In the genomic region with DNA sequence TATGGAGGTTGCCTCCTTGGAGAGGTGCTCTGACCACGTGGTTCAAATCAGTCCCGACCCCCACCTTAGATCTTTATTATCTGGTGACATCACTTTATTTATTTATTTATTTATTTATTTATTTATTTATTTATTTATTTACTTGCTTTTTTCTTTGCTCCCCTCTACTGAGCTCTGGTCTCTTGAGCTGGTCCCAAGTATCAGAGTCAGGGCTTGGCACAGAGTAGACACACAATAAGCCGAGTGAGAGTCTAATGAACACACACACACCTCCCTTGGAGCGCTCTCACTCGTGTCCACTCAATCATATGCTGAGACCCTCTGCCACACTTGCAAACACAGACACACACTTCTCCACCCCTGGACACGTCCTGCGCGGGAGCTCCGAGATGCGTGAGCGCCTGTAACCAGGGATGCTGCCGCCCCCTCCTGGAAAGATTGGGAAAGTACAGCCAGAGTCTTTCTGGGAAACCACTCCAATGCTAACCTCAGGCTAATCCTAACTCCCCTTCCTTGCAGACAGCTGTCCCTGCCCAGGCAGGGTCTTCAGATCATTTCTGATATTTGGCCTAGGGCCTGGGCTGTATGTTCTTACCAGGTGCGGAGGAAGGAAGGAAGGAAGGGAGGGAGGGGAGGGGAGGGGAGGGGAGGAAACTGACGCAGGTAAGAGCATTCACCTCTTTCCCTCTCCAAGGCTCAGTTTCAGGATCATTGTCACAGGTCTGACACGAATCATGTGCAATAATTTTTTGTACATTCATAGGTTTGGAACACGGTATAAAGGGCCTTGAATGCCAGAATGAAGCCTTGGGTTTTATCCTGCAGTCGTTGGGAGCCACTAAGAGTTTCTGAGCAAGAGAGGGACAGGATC, we compare ENCODE assay signal across 8 cellular contexts.
A peak's percentile ranks its signal among the peaks of the same experiment; 100 is the strongest.
DNase-seq lines count a peak whose midpoint lies in the region; ATAC-seq and TF ChIP-seq lines count a peak whose summit lies in the region.

No MANE protein-coding gene starts in this region.

- WGBS in suprapubic skin: 15% methylated on average over 17 of the region's 17 CpGs

- H3K9me3 ChIP-seq in HUES48 (ENCODE audit: control insufficient read depth, insufficient read depth, low read length) (no peaks in the 10 kb centered on the region), Peyer's patch (no peaks in the 10 kb centered on the region), suprapubic skin (no peaks in the 10 kb centered on the region)

- H3K4me3 Mint-ChIP-seq in Calu3 (ENCODE audit: low read depth, unreplicated experiment): no peak overlapping the region
- H3K4me3 Mint-ChIP-seq in activated T-helper 17 cell treated with anti-CD3 and anti-CD28 coated beads, Interleukin-2, amount 50 U/mL, for 72 hours: peak overlapping the region; percentile 10

- peak; percentile 70 for TF ChIP-seq CTCF in Calu3 (IDR thresholded peaks at IDR 0.05; ENCODE audit: unreplicated experiment)
- TF ChIP-seq CTCF in Peyer's patch (IDR thresholded peaks at IDR 0.05): peak; percentile 58 to 89 (median 82)
- peak; percentile 96 for TF ChIP-seq CTCF in fibroblast of villous mesenchyme (IDR thresholded peaks at IDR 0.05; ENCODE audit: insufficient read depth, low read depth, low read length)
- peak; percentile 68 to 88 for TF ChIP-seq CTCF in suprapubic skin (IDR thresholded peaks at IDR 0.05)

- H3K4me3 ChIP-seq in HUES48 (ENCODE audit: low read depth, low read length): peak overlapping the region; percentile 44; the same call in 1 of the 2 replicates
- H3K4me3 ChIP-seq in Peyer's patch: no peak overlapping the region
- no peak overlapping the region for H3K4me3 ChIP-seq in fibroblast of villous mesenchyme (ENCODE audit: low read depth, low read length)
- H3K4me3 ChIP-seq in suprapubic skin: no peak overlapping the region

- H3K36me3 ChIP-seq in HUES48 (ENCODE audit: control insufficient read depth, insufficient read depth, low read length) (no peaks in the 10 kb centered on the region), Peyer's patch (no peaks in the 10 kb centered on the region), suprapubic skin (no peaks in the 10 kb centered on the region)

- H3K27ac ChIP-seq in HUES48 (ENCODE audit: low read depth, low read length) (no peak overlapping the region), Peyer's patch (no peak overlapping the region), suprapubic skin (no peak overlapping the region)

- no peaks in the 10 kb centered on the region for H3K9me3 Mint-ChIP-seq in Calu3 (ENCODE audit: low read depth, unreplicated experiment)
- no peaks in the 10 kb centered on the region for H3K9me3 Mint-ChIP-seq in activated T-helper 17 cell treated with anti-CD3 and anti-CD28 coated beads, Interleukin-2, amount 50 U/mL, for 72 hours

- TF ChIP-seq EP300 in suprapubic skin (IDR thresholded peaks at IDR 0.05): no peak

- no peaks in the 10 kb centered on the region for H3K36me3 Mint-ChIP-seq in Calu3 (ENCODE audit: insufficient read depth, unreplicated experiment)
- no peaks in the 10 kb centered on the region for H3K36me3 Mint-ChIP-seq in activated T-helper 17 cell treated with anti-CD3 and anti-CD28 coated beads, Interleukin-2, amount 50 U/mL, for 72 hours (ENCODE audit: low read depth)

- intact Hi-C loops in Calu3 (cut with micrococcal nuclease; ENCODE audit: unreplicated experiment): loop anchor here (2.0 to 10.0 kb wide), 4 partner anchors 68 to 408 kb away; a partner anchor contains a TSS

- TF ChIP-seq POLR2A in Peyer's patch (IDR thresholded peaks at IDR 0.05): no peak
- no peak for TF ChIP-seq POLR2A in suprapubic skin (IDR thresholded peaks at IDR 0.05)

- peak; percentile 56 for DNase-seq in Calu3
- DNase-seq in Peyer's patch: peak; percentile 69 to 88 (median 70)
- DNase-seq in fibroblast of villous mesenchyme (ENCODE audit: low read depth): peak; percentile 63
- peak; percentile 45 for DNase-seq in occipital lobe (lab: John Stamatoyannopoulos, UW)
- DNase-seq in suprapubic skin (ENCODE audit: low spot score in 2 of 2): peak; percentile 75 to 81

- H3K9ac ChIP-seq in HUES48 (ENCODE audit: low read depth, low read length): no peak overlapping the region

- CTCF ChIA-PET in Calu3 (lab: Charles Lee): interaction anchor here (0.6 to 1.5 kb wide), 10 partner anchors 11 to 605 kb away, joined by 3 to 7 read pairs (median 4); no protein-coding TSS in a partner anchor

- H3K27me3 ChIP-seq in HUES48 (ENCODE audit: control insufficient read depth, insufficient read depth, low read length): no peaks in the 10 kb centered on the region
- no peaks in the 10 kb centered on the region for H3K27me3 ChIP-seq in Peyer's patch
- H3K27me3 ChIP-seq in suprapubic skin: peaks cover 6% of the 10 kb centered on the region

- peak; percentile 70 for ATAC-seq in activated T-helper 17 cell treated with anti-CD3 and anti-CD28 coated beads, Interleukin-2, amount 50 U/mL, for 72 hours (replicated peaks)
- ATAC-seq in GM21423 (IDR thresholded peaks at IDR 0.05; ENCODE audit: unreplicated experiment): no peak

- H3K27ac Mint-ChIP-seq in Calu3 (ENCODE audit: unreplicated experiment): no peak overlapping the region
- H3K27ac Mint-ChIP-seq in activated T-helper 17 cell treated with anti-CD3 and anti-CD28 coated beads, Interleukin-2, amount 50 U/mL, for 72 hours: no peak overlapping the region

- H3K4me1 ChIP-seq in HUES48 (ENCODE audit: control insufficient read depth, insufficient read depth, low read length) (no peaks in the 10 kb centered on the region), Peyer's patch (no peaks in the 10 kb centered on the region), suprapubic skin (peaks cover 7% of the 10 kb centered on the region)

- peaks cover 73% of the 10 kb centered on the region for H3K27me3 Mint-ChIP-seq in Calu3 (ENCODE audit: unreplicated experiment)
- peaks cover 19% of the 10 kb centered on the region for H3K27me3 Mint-ChIP-seq in activated T-helper 17 cell treated with anti-CD3 and anti-CD28 coated beads, Interleukin-2, amount 50 U/mL, for 72 hours

- no TSS peak for BruUV-seq in Calu3 (replicated peaks; lab: Mats Ljungman, UMichigan)

- no peaks in the 10 kb centered on the region for H3K4me1 Mint-ChIP-seq in Calu3 (ENCODE audit: low read depth, unreplicated experiment)
- H3K4me1 Mint-ChIP-seq in activated T-helper 17 cell treated with anti-CD3 and anti-CD28 coated beads, Interleukin-2, amount 50 U/mL, for 72 hours: peaks cover 5% of the 10 kb centered on the region
